ENCODE assay signal across 18 cellular contexts in genomic region chr10:69102429-69102828, GRCh38. TPM values are rescaled to one million over a fixed set of nuclear protein-coding genes. Genes with fewer than 3 reads are reported as not detected.
DNase-seq lines count a peak whose midpoint lies in the region; ATAC-seq lines count a peak whose summit lies in the region.
"Had no signal": no experiment of that assay in that cellular context is flagged by ENCODE, and none has a peak within 500 bp of the region (broad histone marks: within the 10 kb centered on the region; RNA-seq: fewer than 3 reads in every experiment).

No MANE protein-coding gene starts in this region.

- in situ Hi-C loops in GM23248 (cut with MboI), result no loop called here

- DNase-seq in CD4-positive, CD25-positive, alpha-beta regulatory T cell, result no peak
- DNase-seq in GM23248 (no peak), lung microvascular endothelial cell (ENCODE audit: low read depth in 2 of 2) (peak; percentile 37 to 52), Right ventricle myocardium superior (no peak), mucosa of gallbladder (ENCODE audit: low spot score) (no peak), SHP77 treated with DMSO at 0.1 percent for 48 hours (lab: John Stamatoyannopoulos, UW) (no peak)
- DNase-seq: activated B cell treated with CpG ODN at 0.5 μM for 24 hours, DMS79 treated with DMSO at 0.1 percent for 48 hours, heart left ventricle, NCI-H1048, NCI-H2029 treated with DMSO at 0.1 percent for 48 hours, NCI-H446 treated with DMSO at 0.1 percent for 48 hours, SJCRH30, T1000 had no signal

- no peaks in the 10 kb centered on the region for H4K20me1 ChIP-seq in GM23248 (ENCODE audit: insufficient read depth)

- WGBS in GM23248 (ENCODE audit: low coverage in 1 of 2, low lambda C conversion rate in 2 of 2, missing lambda C conversion rate in 2 of 2), 2 experiments, result 66 to 68% methylated on average over 4 of the region's 4 CpGs

- H3K4me1 ChIP-seq in CD4-positive, CD25-positive, alpha-beta regulatory T cell (ENCODE audit: control insufficient read depth, insufficient read depth, low read length, poor library complexity, severe bottlenecking), result peaks cover 18% of the 10 kb centered on the region
- 0 out of 2 replicates have a peak, but pooled peaks cover 4% of the 10 kb centered on the region for H3K4me1 ChIP-seq in GM23248 (ENCODE audit: insufficient read depth)
- H3K4me1 ChIP-seq: SJCRH30 had no signal

- H3K4me1 Mint-ChIP-seq in CD4-positive, CD25-positive, alpha-beta regulatory T cell, result peaks cover 20 to 45% (median 32%) of the 10 kb centered on the region in 4 donors
- H3K4me1 Mint-ChIP-seq in activated T-helper 17 cell treated with anti-CD3 and anti-CD28 coated beads, Interleukin-2, amount 50 U/mL, for 72 hours, result peaks cover 32% of the 10 kb centered on the region
- H3K4me1 Mint-ChIP-seq: brain had no signal

- H3K27me3 Mint-ChIP-seq in CD4-positive, CD25-positive, alpha-beta regulatory T cell, result no peaks in the 10 kb centered on the region
- H3K27me3 Mint-ChIP-seq in activated T-helper 17 cell treated with anti-CD3 and anti-CD28 coated beads, Interleukin-2, amount 50 U/mL, for 72 hours, result no peaks in the 10 kb centered on the region
- H3K27me3 Mint-ChIP-seq: activated B cell treated with CpG ODN at 0.5 μM for 24 hours had no signal

- peak overlapping the region; percentile 46; the same call in 1 of the 2 replicates for H2AFZ ChIP-seq in GM23248

- H3K9me3 ChIP-seq in CD4-positive, CD25-positive, alpha-beta regulatory T cell (ENCODE audit: control insufficient read depth in 2 of 2, low read length in 2 of 2), result no peaks in the 10 kb centered on the region
- H3K9me3 ChIP-seq in GM23248 (ENCODE audit: low read depth), result no peaks in the 10 kb centered on the region
- H3K9me3 ChIP-seq: heart left ventricle, SJCRH30, upper lobe of right lung had no signal

- no peaks in the 10 kb centered on the region for H3F3A ChIP-seq in GM23248 (ENCODE audit: insufficient read depth)

- H3K9me3 Mint-ChIP-seq in CD4-positive, CD25-positive, alpha-beta regulatory T cell, result peaks cover 0 to 1% (median 0%) of the 10 kb centered on the region in 7 donors
- H3K9me3 Mint-ChIP-seq in activated T-helper 17 cell treated with anti-CD3 and anti-CD28 coated beads, Interleukin-2, amount 50 U/mL, for 72 hours, result no peaks in the 10 kb centered on the region
- H3K9me3 Mint-ChIP-seq: activated B cell treated with CpG ODN at 0.5 μM for 24 hours had no signal

- H3K9me2 ChIP-seq in GM23248 (ENCODE audit: insufficient read depth), result no peaks in the 10 kb centered on the region

- intact Hi-C loops in Right ventricle myocardium superior (cut with DNase I), result no loop called here

- peak overlapping the region in 2 of 4 donors; percentile 4 to 47 for H3K4me3 Mint-ChIP-seq in CD4-positive, CD25-positive, alpha-beta regulatory T cell
- H3K4me3 Mint-ChIP-seq in activated T-helper 17 cell treated with anti-CD3 and anti-CD28 coated beads, Interleukin-2, amount 50 U/mL, for 72 hours, result peak overlapping the region; percentile 59
- H3K4me3 Mint-ChIP-seq: activated B cell treated with CpG ODN at 0.5 μM for 24 hours, brain had no signal

- ATAC-seq in CD4-positive, CD25-positive, alpha-beta regulatory T cell (ENCODE audit: low read depth in 2 of 2), result no peak
- ATAC-seq in activated T-helper 17 cell treated with anti-CD3 and anti-CD28 coated beads, Interleukin-2, amount 50 U/mL, for 72 hours (replicated peaks), result no peak
- no peak for ATAC-seq in Right ventricle myocardium superior (ENCODE audit: poor library complexity)

- H3K9ac ChIP-seq in GM23248, result no peak overlapping the region
- H3K9ac ChIP-seq: KMS-11 had no signal

- peaks cover 58% of the 10 kb centered on the region for H3K36me3 ChIP-seq in CD4-positive, CD25-positive, alpha-beta regulatory T cell (ENCODE audit: control insufficient read depth, insufficient read depth, low read length)
- no peaks in the 10 kb centered on the region for H3K36me3 ChIP-seq in GM23248 (ENCODE audit: low read depth)
- H3K36me3 ChIP-seq: SJCRH30 had no signal

- peaks cover 39% of the 10 kb centered on the region for H3K36me3 Mint-ChIP-seq in CD4-positive, CD25-positive, alpha-beta regulatory T cell
- H3K36me3 Mint-ChIP-seq in activated T-helper 17 cell treated with anti-CD3 and anti-CD28 coated beads, Interleukin-2, amount 50 U/mL, for 72 hours (ENCODE audit: low read depth), result peaks cover 94% of the 10 kb centered on the region
- H3K36me3 Mint-ChIP-seq: brain had no signal

- H3K27ac Mint-ChIP-seq in CD4-positive, CD25-positive, alpha-beta regulatory T cell, result peak overlapping the region in 2 of 3 donors; percentile 78 to 84
- peak overlapping the region; percentile 75 for H3K27ac Mint-ChIP-seq in activated T-helper 17 cell treated with anti-CD3 and anti-CD28 coated beads, Interleukin-2, amount 50 U/mL, for 72 hours
- H3K27ac Mint-ChIP-seq: activated B cell treated with CpG ODN at 0.5 μM for 24 hours, brain had no signal

- H3K79me2 ChIP-seq in GM23248 (ENCODE audit: insufficient read depth), result no peaks in the 10 kb centered on the region

- no peak overlapping the region for H3K4me3 ChIP-seq in CD4-positive, CD25-positive, alpha-beta regulatory T cell (ENCODE audit: low read depth, low read length)
- no peak overlapping the region for H3K4me3 ChIP-seq in GM23248
- H3K4me3 ChIP-seq: heart left ventricle, SJCRH30, upper lobe of right lung had no signal

- no peaks in the 10 kb centered on the region for H3K27me3 ChIP-seq in CD4-positive, CD25-positive, alpha-beta regulatory T cell (ENCODE audit: control insufficient read depth, insufficient read depth, low read length)
- H3K27me3 ChIP-seq in GM23248 (replicated peaks; ENCODE audit: insufficient read depth), result no peaks in the 10 kb centered on the region
- H3K27me3 ChIP-seq: heart left ventricle, SJCRH30, upper lobe of right lung had no signal

- H3K27ac ChIP-seq in CD4-positive, CD25-positive, alpha-beta regulatory T cell (ENCODE audit: insufficient read depth, low read length, poor library complexity, severe bottlenecking), result no peak overlapping the region
- no peak overlapping the region for H3K27ac ChIP-seq in GM23248
- H3K27ac ChIP-seq: KMS-11, SJCRH30, upper lobe of right lung had no signal

- no peak overlapping the region for H3K4me2 ChIP-seq in GM23248 (ENCODE audit: unreplicated experiment)
- H3K4me2 ChIP-seq: KMS-11 had no signal

RNA-seq across cellular contexts. Expression of gene SRGN, which starts 14.5 kb away (rescaled TPM):
- 580 TPM for total RNA-seq in CD4-positive, CD25-positive, alpha-beta regulatory T cell
- polyA plus RNA-seq in CD4-positive, CD25-positive, alpha-beta regulatory T cell, result 100 to 1,000 TPM; 254 to 402 (median 306) TPM
- total RNA-seq in GM23248 (2014; rRNA removed; shearing (Covaris generic)), result 108 and 136 TPM in 2 replicates
- polyA plus RNA-seq in GM23248 (2016; fragmentation: Nextera tagmentation; extraction: Ambion mirVana), result 89.9 and 90.0 TPM in 2 replicates
- 100 to 1,000 TPM; 310 to 773 TPM for total RNA-seq in activated T-helper 17 cell treated with anti-CD3 and anti-CD28 coated beads, Interleukin-2, amount 50 U/mL, for 72 hours
- total RNA-seq in lung microvascular endothelial cell (227 and 408 TPM in 2 replicates), Right ventricle myocardium superior (37.5 TPM), mucosa of gallbladder (91.4 TPM)

RNA-seq across cellular contexts. Expression of gene VPS26A, which starts 21.5 kb away (rescaled TPM):
- 45.7 TPM for total RNA-seq in CD4-positive, CD25-positive, alpha-beta regulatory T cell
- polyA plus RNA-seq in CD4-positive, CD25-positive, alpha-beta regulatory T cell, result 10 to 100 TPM; 40.3 to 55.5 (median 43.0) TPM
- 24.4 and 25.3 TPM in 2 replicates for total RNA-seq in GM23248 (2014; rRNA removed; shearing (Covaris generic))
- polyA plus RNA-seq in GM23248 (2016; fragmentation: Nextera tagmentation; extraction: Ambion mirVana), result 79.4 and 82.0 TPM in 2 replicates
- total RNA-seq in activated T-helper 17 cell treated with anti-CD3 and anti-CD28 coated beads, Interleukin-2, amount 50 U/mL, for 72 hours, result 10 to 100 TPM; 43.7 to 56.9 TPM
- total RNA-seq in lung microvascular endothelial cell (24.6 and 29.0 TPM in 2 replicates), Right ventricle myocardium superior (34.8 TPM), mucosa of gallbladder (39.7 TPM)

Comparison
In these comparisons a context has a peak if more than half of its experiments do, and no peak if none do; other contexts are left out.
1. DNase-seq: peak in lung microvascular endothelial cell (2 of 2); none in CD4-positive, CD25-positive, alpha-beta regulatory T cell (0 of 3), GM23248 (single experiment), Right ventricle myocardium superior (single experiment), mucosa of gallbladder (single experiment) and SHP77 treated with DMSO at 0.1 percent for 48 hours (single experiment).